Comparison of ENCODE assay signal across 18 cellular contexts in genomic region chr4:95105983-95106382, GRCh38.
DNase-seq lines count a peak whose midpoint lies in the region; ATAC-seq and TF ChIP-seq lines count a peak whose summit lies in the region.
"Had no signal": no experiment of that assay in that cellular context is flagged by ENCODE, and none has a peak within 500 bp of the region (broad histone marks: within the 10 kb centered on the region; RNA-seq: fewer than 3 reads in every experiment).

No MANE protein-coding gene starts in this region.

- H4K8ac ChIP-seq in H9 (replicated peaks; ENCODE audit: insufficient read length, low read depth, low read length): no peak overlapping the region

- no peak overlapping the region for H3K27ac Mint-ChIP-seq in H9
- H3K27ac Mint-ChIP-seq: CD4-positive, alpha-beta memory T cell; HFFc6 had no signal

- no peak overlapping the region for H4K5ac ChIP-seq in H9 (ENCODE audit: insufficient read length, low read depth, low read length)

- H3K27ac ChIP-seq in H9 (ENCODE audit: insufficient read length, low read depth, low read length): no peak overlapping the region
- H3K27ac ChIP-seq: C4-2B had no signal

- peak; percentile 85 for ATAC-seq in left ventricle myocardium superior
- peak; percentile 41 for ATAC-seq in SK-N-SH treated with all-trans-retinoic acid at 6 μM for 48 hours
- ATAC-seq: HepG2 had no signal

- no peak overlapping the region for H3K4me2 ChIP-seq in H9 (ENCODE audit: insufficient read depth, insufficient read length, low read length)

- no peak overlapping the region for H3K9ac ChIP-seq in H9 (ENCODE audit: extremely low read depth, insufficient read length, low read length)

- no peaks in the 10 kb centered on the region for H3K79me2 ChIP-seq in H9 (ENCODE audit: insufficient read depth, low read length)

- no peak overlapping the region for H2AK5ac ChIP-seq in H9 (ENCODE audit: insufficient read length, low read length)

- no peaks in the 10 kb centered on the region for H3K23me2 ChIP-seq in H9 (ENCODE audit: insufficient read length, low read depth, low read length, poor library complexity, severe bottlenecking)

- H3T11ph ChIP-seq in H9 (ENCODE audit: low read length): no peak overlapping the region

- H2BK12ac ChIP-seq in H9 (ENCODE audit: insufficient read length, low read depth, low read length): no peak overlapping the region

- no peaks in the 10 kb centered on the region for H3K36me3 Mint-ChIP-seq in H9 (ENCODE audit: insufficient read depth in 1 of 3, low read depth in 3 of 3)
- H3K36me3 Mint-ChIP-seq: CD4-positive, alpha-beta memory T cell had no signal

- H3K9me3 Mint-ChIP-seq in H9: no peaks in the 10 kb centered on the region
- H3K9me3 Mint-ChIP-seq: CD4-positive, alpha-beta memory T cell; HFFc6 had no signal

- H2AFZ ChIP-seq in H9 (ENCODE audit: low read length): no peak overlapping the region

- no peak overlapping the region for H3K14ac ChIP-seq in H9 (ENCODE audit: insufficient read depth, low read length)

- no peak overlapping the region for H3K56ac ChIP-seq in H9 (ENCODE audit: insufficient read length, low read depth, low read length)

- no peak overlapping the region for H4K91ac ChIP-seq in H9 (ENCODE audit: insufficient read length, low read depth, low read length)

- TF ChIP-seq CTCF in H9 (conservative IDR thresholded peaks at IDR 0.05): no peak

- no peak overlapping the region for H3K4ac ChIP-seq in H9 (ENCODE audit: low read depth, low read length)

- H3K79me1 ChIP-seq in H9 (ENCODE audit: insufficient read depth, low read depth, low read length, poor library complexity, severe bottlenecking): no peaks in the 10 kb centered on the region

- DNase-seq in left ventricle myocardium superior (no peak), cardiac septum (ENCODE audit: low spot score) (no peak), myocyte (ENCODE audit: low read depth) (peak; percentile 71), H9 (no peak), NAMALWA (ENCODE audit: low spot score) (no peak), iPS-NIHi7 (ENCODE audit: extremely low spot score) (no peak)
- DNase-seq: BE2C; CD4-positive, alpha-beta memory T cell; COR-L47; DMS153; DMS79 treated with DMSO at 0.1 percent for 48 hours; EL; GOT3 had no signal

- intact Hi-C loops in left ventricle myocardium superior (cut with micrococcal nuclease) (no loop called here), cardiac septum (cut with DNase I) (no loop called here)

- H2BK5ac ChIP-seq in H9 (ENCODE audit: insufficient read length, low read length): no peak overlapping the region

- WGBS in H9 (ENCODE audit: extremely low coverage, insufficient read length, low lambda C conversion rate): no CpG with 5 or more reads among the region's 2 CpGs

- no peak overlapping the region for H2BK120ac ChIP-seq in H9 (ENCODE audit: low read depth, low read length, poor library complexity, severe bottlenecking)

- no peaks in the 10 kb centered on the region for H3K27me3 Mint-ChIP-seq in H9 (ENCODE audit: low read depth)
- H3K27me3 Mint-ChIP-seq: CD4-positive, alpha-beta memory T cell had no signal

- no peaks in the 10 kb centered on the region for H3K9me3 ChIP-seq in H9 (ENCODE audit: control insufficient read depth, low read depth, low read length)
- H3K9me3 ChIP-seq: BE2C, HAP-1 had no signal

- H3K4me1 Mint-ChIP-seq in H9: peaks cover 0 to 2% of the 10 kb centered on the region in 2 experiments; a peak in 1 of 4 replicates
- H3K4me1 Mint-ChIP-seq: CD4-positive, alpha-beta memory T cell had no signal

- H2BK20ac ChIP-seq in H9 (ENCODE audit: low read depth, low read length, poor library complexity, severe bottlenecking): no peak overlapping the region

- H3K4me1 ChIP-seq in H9 (ENCODE audit: insufficient read depth, low read length): no peaks in the 10 kb centered on the region
- H3K4me1 ChIP-seq: HAP-1 had no signal

- H3K23ac ChIP-seq in H9 (ENCODE audit: insufficient read length, low read depth, low read length): no peak overlapping the region

- no peak overlapping the region for H3K18ac ChIP-seq in H9 (ENCODE audit: insufficient read length, low read depth, low read length)

- H4K20me1 ChIP-seq in H9 (ENCODE audit: control insufficient read depth, insufficient read depth, insufficient read length): no peaks in the 10 kb centered on the region

- no peaks in the 10 kb centered on the region for H3K27me3 ChIP-seq in H9 (ENCODE audit: insufficient read depth, low read length)
- H3K27me3 ChIP-seq: BE2C had no signal

- H3K4me3 Mint-ChIP-seq in H9: no peak overlapping the region
- H3K4me3 Mint-ChIP-seq: CD4-positive, alpha-beta memory T cell; HFFc6 had no signal

- H2BK15ac ChIP-seq in H9 (ENCODE audit: low read depth, low read length): no peak overlapping the region

TF ChIP-seq in SK-N-SH treated with all-trans-retinoic acid at 6 μM for 48 hours, 23 proteins besides CTCF, POLR2A, EP300 and RAD21 (continues in another document):
- TF ChIP-seq ZNF565 (CRISPR knock-in tag; conservative IDR thresholded peaks at IDR 0.05; ENCODE audit: low read depth): no peak
- TF ChIP-seq, protein P1, sequence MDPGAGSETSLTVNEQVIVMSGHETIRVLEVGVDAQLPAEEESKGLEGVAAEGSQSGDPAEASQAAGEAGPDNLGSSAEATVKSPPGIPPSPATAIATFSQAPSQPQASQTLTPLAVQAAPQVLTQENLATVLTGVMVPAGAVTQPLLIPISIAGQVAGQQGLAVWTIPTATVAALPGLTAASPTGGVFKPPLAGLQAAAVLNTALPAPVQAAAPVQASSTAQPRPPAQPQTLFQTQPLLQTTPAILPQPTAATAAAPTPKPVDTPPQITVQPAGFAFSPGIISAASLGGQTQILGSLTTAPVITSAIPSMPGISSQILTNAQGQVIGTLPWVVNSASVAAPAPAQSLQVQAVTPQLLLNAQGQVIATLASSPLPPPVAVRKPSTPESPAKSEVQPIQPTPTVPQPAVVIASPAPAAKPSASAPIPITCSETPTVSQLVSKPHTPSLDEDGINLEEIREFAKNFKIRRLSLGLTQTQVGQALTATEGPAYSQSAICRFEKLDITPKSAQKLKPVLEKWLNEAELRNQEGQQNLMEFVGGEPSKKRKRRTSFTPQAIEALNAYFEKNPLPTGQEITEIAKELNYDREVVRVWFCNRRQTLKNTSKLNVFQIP (CRISPR knock-in tag; IDR thresholded peaks at IDR 0.05; ENCODE audit: borderline replicate concordance, low read depth): no peak
- no peak for TF ChIP-seq ZFP3 (CRISPR knock-in tag; IDR thresholded peaks at IDR 0.05)
- no peak for TF ChIP-seq ZC3H10 (CRISPR knock-in tag; IDR thresholded peaks at IDR 0.05)
- no peak for TF ChIP-seq ZFP30 (CRISPR knock-in tag; IDR thresholded peaks at IDR 0.05)
- no peak for TF ChIP-seq TSHZ2 (CRISPR knock-in tag; IDR thresholded peaks at IDR 0.05)
- TF ChIP-seq PATZ1 (CRISPR knock-in tag; IDR thresholded peaks at IDR 0.05; ENCODE audit: borderline replicate concordance): no peak
- TF ChIP-seq, protein P2, sequence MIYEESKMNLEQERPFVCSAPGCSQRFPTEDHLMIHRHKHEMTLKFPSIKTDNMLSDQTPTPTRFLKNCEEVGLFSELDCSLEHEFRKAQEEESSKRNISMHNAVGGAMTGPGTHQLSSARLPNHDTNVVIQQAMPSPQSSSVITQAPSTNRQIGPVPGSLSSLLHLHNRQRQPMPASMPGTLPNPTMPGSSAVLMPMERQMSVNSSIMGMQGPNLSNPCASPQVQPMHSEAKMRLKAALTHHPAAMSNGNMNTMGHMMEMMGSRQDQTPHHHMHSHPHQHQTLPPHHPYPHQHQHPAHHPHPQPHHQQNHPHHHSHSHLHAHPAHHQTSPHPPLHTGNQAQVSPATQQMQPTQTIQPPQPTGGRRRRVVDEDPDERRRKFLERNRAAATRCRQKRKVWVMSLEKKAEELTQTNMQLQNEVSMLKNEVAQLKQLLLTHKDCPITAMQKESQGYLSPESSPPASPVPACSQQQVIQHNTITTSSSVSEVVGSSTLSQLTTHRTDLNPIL (CRISPR knock-in tag; IDR thresholded peaks at IDR 0.05; ENCODE audit: low read depth): no peak
- no peak for TF ChIP-seq GLIS3 (CRISPR knock-in tag; IDR thresholded peaks at IDR 0.05)
